ENCODE assay signal across 13 cellular contexts in the genomic region with DNA sequence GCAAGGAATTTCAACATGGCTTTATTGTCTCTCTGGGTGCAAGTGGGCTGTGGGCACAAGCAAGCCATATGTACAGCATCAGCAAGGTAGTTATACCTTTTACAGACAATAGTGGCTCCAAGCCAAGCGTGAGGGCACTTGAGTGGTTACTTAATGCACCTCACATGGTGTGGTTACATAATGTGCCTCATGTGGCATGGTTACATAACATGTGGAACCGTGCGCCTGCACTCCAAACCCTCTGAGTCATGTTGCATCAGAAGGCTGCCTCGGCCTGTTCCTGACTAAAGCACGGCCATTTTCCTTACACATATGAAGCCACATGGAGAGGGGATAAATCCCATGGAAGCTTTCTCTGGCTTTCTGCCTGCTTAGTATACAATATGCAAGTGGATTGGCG.
A peak's percentile ranks its signal among the peaks of the same experiment; 100 is the strongest.
DNase-seq lines count a peak whose midpoint lies in the region; ATAC-seq, FAIRE-seq and TF ChIP-seq lines count a peak whose summit lies in the region.
"Had no signal": no experiment of that assay in that cellular context is flagged by ENCODE, and none has a peak within 500 bp of the region (broad histone marks: within the 10 kb centered on the region; RNA-seq: fewer than 3 reads in every experiment).

No MANE protein-coding gene starts in this region.

- no peaks in the 10 kb centered on the region for H4K20me1 ChIP-seq in GM23248 (ENCODE audit: insufficient read depth)

- CTCF ChIA-PET in A549 (lab: Yijun Ruan, JAX) = interaction anchor here (1.2 kb wide), 1 partner anchor 43 kb away, joined by 4 read pairs; no protein-coding TSS in a partner anchor

- TF ChIP-seq CTCF in A549 (IDR thresholded peaks at IDR 0.05) = no peak

- no peak for FAIRE-seq in A549 (lab: Jason Lieb, UNC)
- FAIRE-seq: endometrium had no signal

- TF ChIP-seq RAD21 in A549 (conservative IDR thresholded peaks at IDR 0.05 in 1 of 2, IDR thresholded peaks at IDR 0.05 in 1 of 2) = no peak

- peak overlapping the region; percentile 66 for H2AFZ ChIP-seq in GM23248
- H2AFZ ChIP-seq: PC-9 had no signal

- no peaks in the 10 kb centered on the region for H3K36me3 ChIP-seq in GM23248 (ENCODE audit: low read depth)
- H3K36me3 ChIP-seq: spleen had no signal

- no peak for TF ChIP-seq POLR2A in A549 (IDR thresholded peaks at IDR 0.05; ENCODE audit: low read length)

- no peak overlapping the region for H3K27ac ChIP-seq in A549
- no peak overlapping the region for H3K27ac ChIP-seq in GM23248
- H3K27ac ChIP-seq: PC-9 had no signal

- DNase-seq in A549 (ENCODE audit: low read depth in 1 of 2, low spot score in 1 of 2) (peak in 1 of 2 experiments; percentile 35), GM23248 (peak; percentile 74), SK-MEL-5 (ENCODE audit: low read depth, low spot score) (peak; percentile 28), glomerular visceral epithelial cell (ENCODE audit: extremely low spot score) (peak; percentile 9), amygdala (lab: John Stamatoyannopoulos, UW) (no peak), globus pallidus (ENCODE audit: low spot score) (no peak)
- no peak for DNase-seq in activated CD8-positive, alpha-beta memory T cell treated with anti-CD3 and anti-CD28 coated beads for 24 hours
- DNase-seq: activated CD4-positive, alpha-beta T cell treated with anti-CD3 and anti-CD28 coated beads for 48 hours; activated naive CD8-positive, alpha-beta T cell treated with anti-CD3 and anti-CD28 coated beads for 36 hours; spleen had no signal

- H3K4me2 ChIP-seq in A549 (no peak overlapping the region), GM23248 (ENCODE audit: unreplicated experiment) (no peak overlapping the region)
- H3K4me2 ChIP-seq: PC-9 had no signal

- H3K79me2 ChIP-seq in GM23248 (ENCODE audit: insufficient read depth) = no peaks in the 10 kb centered on the region

- no peaks in the 10 kb centered on the region for H3K9me3 ChIP-seq in A549
- no peaks in the 10 kb centered on the region for H3K9me3 ChIP-seq in GM23248 (ENCODE audit: low read depth)

- POLR2A ChIA-PET in A549 (lab: Yijun Ruan, JAX) = no interaction called here

- no peak overlapping the region for H3K9ac ChIP-seq in GM23248

- no peaks in the 10 kb centered on the region for H3K9me2 ChIP-seq in GM23248 (ENCODE audit: insufficient read depth)

- WGBS in A549 (ENCODE audit: missing lambda C conversion rate) = 20% methylated on average over 6 of the region's 6 CpGs
- 19 to 25% methylated on average over 6 of the region's 6 CpGs for WGBS in GM23248 (ENCODE audit: low coverage in 1 of 2, low lambda C conversion rate in 2 of 2, missing lambda C conversion rate in 2 of 2), 2 experiments

- TF ChIP-seq EP300 in A549 (IDR thresholded peaks at IDR 0.05) = no peak

- no peak overlapping the region for H3K4me3 ChIP-seq in A549
- no peak overlapping the region for H3K4me3 ChIP-seq in GM23248
- H3K4me3 ChIP-seq: PC-9, spleen had no signal

- H3F3A ChIP-seq in GM23248 (ENCODE audit: insufficient read depth) = no peaks in the 10 kb centered on the region

- H3K27me3 ChIP-seq in GM23248 (replicated peaks; ENCODE audit: insufficient read depth) = no peaks in the 10 kb centered on the region
- H3K27me3 ChIP-seq: spleen had no signal

- in situ Hi-C loops in GM23248 (cut with MboI) (no loop called here), SK-MEL-5 (cut with HindIII; ENCODE audit: low pct_unique_long_range_greater_than_20kb, low sequenced_read_pairs) (no loop called here)

- H3K4me1 ChIP-seq in A549 (no peaks in the 10 kb centered on the region), GM23248 (ENCODE audit: insufficient read depth) (no peaks in the 10 kb centered on the region)

- ATAC-seq in A549 (0 out of 6 replicates have a peak, but pooled peaks have one; percentile 12 to 49), HG03571 (IDR thresholded peaks at IDR 0.05; ENCODE audit: unreplicated experiment) (no peak)

TF ChIP-seq in A549, 52 proteins besides CTCF, POLR2A, EP300 and RAD21:
- TF ChIP-seq RNF2 (IDR thresholded peaks at IDR 0.05; ENCODE audit: borderline replicate concordance, low read depth) (no peak), MYC (IDR thresholded peaks at IDR 0.05; ENCODE audit: borderline replicate concordance, low read length) (no peak), KDM1A (IDR thresholded peaks at IDR 0.05; ENCODE audit: low read depth) (no peak), EHMT2 (IDR thresholded peaks at IDR 0.05; ENCODE audit: low read depth) (no peak), CHD2 (IDR thresholded peaks at IDR 0.05; ENCODE audit: low read length, partially characterized antibody) (no peak), HEYL (CRISPR knock-in tag; IDR thresholded peaks at IDR 0.05) (no peak), HDAC2 (IDR thresholded peaks at IDR 0.05) (no peak), JUN (IDR thresholded peaks at IDR 0.05) (no peak), SREBF2 (IDR thresholded peaks at IDR 0.05) (no peak), MAFK (IDR thresholded peaks at IDR 0.05; ENCODE audit: partially characterized antibody) (no peak), POLR2AphosphoS2 (conservative IDR thresholded peaks at IDR 0.05; ENCODE audit: low read length) (no peak), JUNB (IDR thresholded peaks at IDR 0.05) (no peak), CBX8 (IDR thresholded peaks at IDR 0.05) (no peak), TFCP2L1 (CRISPR knock-in tag; IDR thresholded peaks at IDR 0.05) (no peak), GATA3 (IDR thresholded peaks at IDR 0.05; ENCODE audit: borderline replicate concordance) (no peak), ZSCAN20 (CRISPR knock-in tag; IDR thresholded peaks at IDR 0.05) (no peak), HOXB5 (CRISPR knock-in tag; IDR thresholded peaks at IDR 0.05) (no peak), CBX2 (IDR thresholded peaks at IDR 0.05; ENCODE audit: borderline replicate concordance, low read depth) (no peak)
- TF ChIP-seq, protein P1, sequence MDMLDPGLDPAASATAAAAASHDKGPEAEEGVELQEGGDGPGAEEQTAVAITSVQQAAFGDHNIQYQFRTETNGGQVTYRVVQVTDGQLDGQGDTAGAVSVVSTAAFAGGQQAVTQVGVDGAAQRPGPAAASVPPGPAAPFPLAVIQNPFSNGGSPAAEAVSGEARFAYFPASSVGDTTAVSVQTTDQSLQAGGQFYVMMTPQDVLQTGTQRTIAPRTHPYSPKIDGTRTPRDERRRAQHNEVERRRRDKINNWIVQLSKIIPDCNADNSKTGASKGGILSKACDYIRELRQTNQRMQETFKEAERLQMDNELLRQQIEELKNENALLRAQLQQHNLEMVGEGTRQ (IDR thresholded peaks at IDR 0.05) = no peak
- TF ChIP-seq, protein P2, sequence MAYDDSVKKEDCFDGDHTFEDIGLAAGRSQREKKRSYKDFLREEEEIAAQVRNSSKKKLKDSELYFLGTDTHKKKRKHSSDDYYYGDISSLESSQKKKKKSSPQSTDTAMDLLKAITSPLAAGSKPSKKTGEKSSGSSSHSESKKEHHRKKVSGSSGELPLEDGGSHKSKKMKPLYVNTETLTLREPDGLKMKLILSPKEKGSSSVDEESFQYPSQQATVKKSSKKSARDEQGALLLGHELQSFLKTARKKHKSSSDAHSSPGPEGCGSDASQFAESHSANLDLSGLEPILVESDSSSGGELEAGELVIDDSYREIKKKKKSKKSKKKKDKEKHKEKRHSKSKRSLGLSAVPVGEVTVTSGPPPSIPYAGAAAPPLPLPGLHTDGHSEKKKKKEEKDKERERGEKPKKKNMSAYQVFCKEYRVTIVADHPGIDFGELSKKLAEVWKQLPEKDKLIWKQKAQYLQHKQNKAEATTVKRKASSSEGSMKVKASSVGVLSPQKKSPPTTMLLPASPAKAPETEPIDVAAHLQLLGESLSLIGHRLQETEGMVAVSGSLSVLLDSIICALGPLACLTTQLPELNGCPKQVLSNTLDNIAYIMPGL (CRISPR knock-in tag; IDR thresholded peaks at IDR 0.05; ENCODE audit: borderline replicate concordance) = no peak

Comparison
In these comparisons a context has a peak if more than half of its experiments do, and no peak if none do; other contexts are left out.
1. DNase-seq: peak in GM23248 (single experiment), SK-MEL-5 (single experiment) and glomerular visceral epithelial cell (single experiment); none in activated CD8-positive, alpha-beta memory T cell treated with anti-CD3 and anti-CD28 coated beads for 24 hours (single experiment), amygdala (0 of 56) and globus pallidus (single experiment).